Comparison of ENCODE assay signal across 8 cellular contexts in the genomic region with DNA sequence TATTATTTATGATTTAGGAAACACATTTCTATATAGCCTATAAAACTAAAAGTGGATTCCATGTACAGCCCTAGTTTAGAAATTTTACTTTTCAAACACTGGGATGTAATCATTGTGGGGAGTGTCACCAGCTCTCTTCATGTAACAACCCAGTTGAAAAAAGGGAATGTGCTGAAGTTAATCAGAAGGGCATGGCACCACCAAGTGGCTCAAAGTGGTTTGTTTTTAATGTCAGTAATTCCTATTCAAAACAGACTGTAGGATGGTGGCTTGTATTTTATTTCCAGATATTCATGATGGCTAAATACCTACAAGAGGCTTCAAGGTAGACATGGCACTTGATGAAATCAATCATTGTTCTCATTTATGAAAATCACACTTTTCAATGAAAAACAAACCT. TPM values are rescaled to one million over a fixed set of nuclear protein-coding genes. Genes with fewer than 3 reads are reported as not detected.
DNase-seq lines count a peak whose midpoint lies in the region; ATAC-seq and TF ChIP-seq lines count a peak whose summit lies in the region.

No MANE protein-coding gene starts in this region.

- peak; percentile 51 to 64 for ATAC-seq in right cardiac atrium
- ATAC-seq in HG02852 (IDR thresholded peaks at IDR 0.05; ENCODE audit: unreplicated experiment): no peak
- no peak for ATAC-seq in stimulated activated effector memory CD8-positive, alpha-beta T cell treated with anti-CD3 and anti-CD28 coated beads, Interleukin-12 subunit alpha, Interleukin-12 subunit beta, amount 100 ng/mL, for 72 hours
- no peak for ATAC-seq in GM19467 (IDR thresholded peaks at IDR 0.05; ENCODE audit: unreplicated experiment)

- no peak overlapping the region for H3K27ac Mint-ChIP-seq in stimulated activated effector memory CD8-positive, alpha-beta T cell treated with anti-CD3 and anti-CD28 coated beads, Interleukin-12 subunit alpha, Interleukin-12 subunit beta, amount 100 ng/mL, for 72 hours

- no peaks in the 10 kb centered on the region for H3K36me3 Mint-ChIP-seq in stimulated activated effector memory CD8-positive, alpha-beta T cell treated with anti-CD3 and anti-CD28 coated beads, Interleukin-12 subunit alpha, Interleukin-12 subunit beta, amount 100 ng/mL, for 72 hours

- H3K4me1 ChIP-seq in HEK293 (ENCODE audit: control insufficient read depth, insufficient read depth, low read length) (no peaks in the 10 kb centered on the region), right cardiac atrium (ENCODE audit: control insufficient read depth, insufficient read depth, low read length) (no peaks in the 10 kb centered on the region), HAP-1 (no peaks in the 10 kb centered on the region)

- POLR2A ChIA-PET in HEK293 (lab: Yijun Ruan, JAX): interaction anchor here (0.7 to 1.1 kb wide), 2 partner anchors 33 kb away, joined by 3 to 4 read pairs; a partner anchor contains a TSS

- H3K27me3 ChIP-seq in right cardiac atrium (ENCODE audit: control insufficient read depth, insufficient read depth): no peaks in the 10 kb centered on the region
- peaks cover 16% of the 10 kb centered on the region for H3K27me3 ChIP-seq in HAP-1 (ENCODE audit: low read depth)

- CTCF ChIA-PET in HEK293 (lab: Yijun Ruan, JAX): interaction anchor here (0.6 to 2.2 kb wide), 20 partner anchors 9 to 676 kb away, joined by 3 to 20 read pairs (median 4); partner anchors contain the start of gene SLC9A4

- no peak overlapping the region for H3K4me3 Mint-ChIP-seq in stimulated activated effector memory CD8-positive, alpha-beta T cell treated with anti-CD3 and anti-CD28 coated beads, Interleukin-12 subunit alpha, Interleukin-12 subunit beta, amount 100 ng/mL, for 72 hours

- H3K4me3 ChIP-seq in HEK293 (ENCODE audit: low read depth, low read length): no peak overlapping the region
- no peak overlapping the region for H3K4me3 ChIP-seq in right cardiac atrium (ENCODE audit: low read length)
- no peak overlapping the region for H3K4me3 ChIP-seq in HAP-1

- DNase-seq in DMS53 treated with DMSO at 0.1 percent for 48 hours (lab: John Stamatoyannopoulos, UW; ENCODE audit: unreplicated experiment) (peak; percentile 21), SK-N-DZ (ENCODE audit: low spot score) (peak; percentile 15), right cardiac atrium (no peak), HAP-1 (ENCODE audit: low spot score in 2 of 2) (no peak)
- no peak for DNase-seq in stimulated activated effector memory CD8-positive, alpha-beta T cell treated with anti-CD3 and anti-CD28 coated beads, Interleukin-12 subunit alpha, Interleukin-12 subunit beta, amount 100 ng/mL, for 72 hours (ENCODE audit: low spot score in 2 of 2)

- intact Hi-C loops in right cardiac atrium (cut with DNase I): loop anchor here in 3 of 4 donors (5.0 kb wide), 2 partner anchors 226 to 231 kb away; partner anchors contain the start of gene SLC9A4 (in 2 of the 3)

- no peaks in the 10 kb centered on the region for H3K4me1 Mint-ChIP-seq in stimulated activated effector memory CD8-positive, alpha-beta T cell treated with anti-CD3 and anti-CD28 coated beads, Interleukin-12 subunit alpha, Interleukin-12 subunit beta, amount 100 ng/mL, for 72 hours

- 0 out of 2 replicates have a peak, but pooled peaks have one; percentile 39 for TF ChIP-seq CTCF in HEK293 (tag by site-specific recombination; IDR thresholded peaks at IDR 0.05)

- no peaks in the 10 kb centered on the region for H3K9me3 Mint-ChIP-seq in stimulated activated effector memory CD8-positive, alpha-beta T cell treated with anti-CD3 and anti-CD28 coated beads, Interleukin-12 subunit alpha, Interleukin-12 subunit beta, amount 100 ng/mL, for 72 hours

- H3K27ac ChIP-seq in HEK293 (ENCODE audit: extremely low read depth, low read depth, low read length): no peak overlapping the region
- no peak overlapping the region for H3K27ac ChIP-seq in right cardiac atrium (ENCODE audit: low read length)

- in situ Hi-C loops in HAP-1 (cut with MboI; ENCODE audit: low sequenced_read_pairs): no loop called here

- no peaks in the 10 kb centered on the region for H3K9me3 ChIP-seq in HEK293 (ENCODE audit: control insufficient read depth, insufficient read depth, low read depth, low read length)
- no peaks in the 10 kb centered on the region for H3K9me3 ChIP-seq in right cardiac atrium (ENCODE audit: control insufficient read depth, low read length)
- H3K9me3 ChIP-seq in HAP-1: no peaks in the 10 kb centered on the region

- no peaks in the 10 kb centered on the region for H3K36me3 ChIP-seq in HEK293 (ENCODE audit: control insufficient read depth in 2 of 2, insufficient read depth in 1 of 2, low read length in 2 of 2)
- H3K36me3 ChIP-seq in HAP-1 (replicated peaks): no peaks in the 10 kb centered on the region

TF ChIP-seq in HEK293, 187 proteins besides CTCF, POLR2A, EP300 and RAD21:
- TF ChIP-seq ZNF654 (tag by site-specific recombination; IDR thresholded peaks at IDR 0.05; ENCODE audit: low read depth) (peak; percentile 63), ZNF423 (tag by site-specific recombination; IDR thresholded peaks at IDR 0.05) (no peak)

RNA-seq across cellular contexts. Expression of gene TMEM182, which starts 58.1 kb away (rescaled TPM):
- polyA plus RNA-seq in SK-N-DZ (2014; cell fraction: cytosol; rRNA removed): 5.8 and 8.8 TPM in 2 replicates
- polyA plus RNA-seq in SK-N-DZ (2014; cell fraction: nucleus; rRNA removed): 3.5 and 4.0 TPM in 2 replicates
- 100 to 1,000 TPM; 106 to 206 (median 182) TPM for total RNA-seq in right cardiac atrium
- 92.7 TPM for polyA plus RNA-seq in right cardiac atrium

Comparison
In these comparisons a context has a peak if more than half of its experiments do, and no peak if none do; other contexts are left out.
1. DNase-seq: peak in DMS53 treated with DMSO at 0.1 percent for 48 hours (single experiment) and SK-N-DZ (single experiment); none in right cardiac atrium (0 of 3), HAP-1 (0 of 2) and stimulated activated effector memory CD8-positive, alpha-beta T cell treated with anti-CD3 and anti-CD28 coated beads, Interleukin-12 subunit alpha, Interleukin-12 subunit beta, amount 100 ng/mL, for 72 hours (0 of 2).
2. ATAC-seq: peak in right cardiac atrium (2 of 2); none in HG02852 (single experiment), stimulated activated effector memory CD8-positive, alpha-beta T cell treated with anti-CD3 and anti-CD28 coated beads, Interleukin-12 subunit alpha, Interleukin-12 subunit beta, amount 100 ng/mL, for 72 hours (single experiment) and GM19467 (single experiment).